ENCODE assay signal across 29 cellular contexts in genomic region chr16:86772231-86772510, GRCh38.
DNase-seq lines count a peak whose midpoint lies in the region; FAIRE-seq and TF ChIP-seq lines count a peak whose summit lies in the region.
"Had no signal": no experiment of that assay in that cellular context is flagged by ENCODE, and none has a peak within 500 bp of the region (broad histone marks: within the 10 kb centered on the region; RNA-seq: fewer than 3 reads in every experiment).

No MANE protein-coding gene starts in this region.

- no peak overlapping the region for H3K4me3 Mint-ChIP-seq in astrocyte (ENCODE audit: unreplicated experiment)
- H3K4me3 Mint-ChIP-seq: central memory CD8-positive, alpha-beta T cell; naive B cell had no signal

- FAIRE-seq in astrocyte (lab: Jason Lieb, UNC), result peak; percentile 71
- FAIRE-seq: D721Med, GM12892, islet of Langerhans had no signal

- no peak overlapping the region for H2AFZ ChIP-seq in GM23248
- H2AFZ ChIP-seq in astrocyte (ENCODE audit: low read depth, low read length), result no peak overlapping the region
- H2AFZ ChIP-seq: hepatocyte had no signal

- H3K36me3 Mint-ChIP-seq in astrocyte (ENCODE audit: low read depth, unreplicated experiment), result no peaks in the 10 kb centered on the region
- H3K36me3 Mint-ChIP-seq: naive B cell had no signal

- H3K9me3 Mint-ChIP-seq in astrocyte (ENCODE audit: unreplicated experiment), result peaks cover 2% of the 10 kb centered on the region
- H3K9me3 Mint-ChIP-seq: central memory CD8-positive, alpha-beta T cell; naive B cell had no signal

- DNase-seq in GM23248 (peak; percentile 73), astrocyte (ENCODE audit: low read depth) (peak; percentile 80), hepatic stellate cell (ENCODE audit: low spot score) (peak; percentile 84), AG08396 (ENCODE audit: low spot score) (no peak), NCI-H1417 treated with DMSO at 0.1 percent for 48 hours (lab: John Stamatoyannopoulos, UW) (no peak), NCI-H2081 (lab: John Stamatoyannopoulos, UW) (no peak)
- DNase-seq: activated CD4-positive, alpha-beta T cell treated with anti-CD3 and anti-CD28 coated beads for 4 hours; activated CD8-positive, alpha-beta memory T cell treated with anti-CD3 and anti-CD28 coated beads, Interleukin-2, amount 50 U/mL, for 4 hours; activated effector memory CD4-positive, alpha-beta T cell treated with anti-CD3 and anti-CD28 coated beads, Interleukin-2, amount 50 U/mL, for 16 hours; adrenal gland; effector CD8-positive, alpha-beta T cell; HCEC 1CT; MV-4-11; naive B cell; NCI-H187; NCI-H345; RPMI8226; stimulated activated CD4-positive, alpha-beta T cell treated with anti-CD3 and anti-CD28 coated beads, Interleukin-4, amount 100 ng/mL, for 24 hours; stomach; upper lobe of right lung had no signal

- H3K4me3 ChIP-seq in GM23248 (no peak overlapping the region), astrocyte (ENCODE audit: insufficient read depth, low read depth, low read length) (no peak overlapping the region), skeletal muscle satellite cell (ENCODE audit: low read length) (no peak overlapping the region)
- H3K4me3 ChIP-seq: adrenal gland; BLaER1 treated with 17β-estradiol and CSF1 and Interleukin-3, amounts not matched to agents 10 nM and 100 nM; hepatocyte; lung; skin epidermis; stomach; upper lobe of right lung had no signal

- no peaks in the 10 kb centered on the region for H3K27me3 Mint-ChIP-seq in astrocyte (ENCODE audit: low read depth, unreplicated experiment)

- H3K4me1 Mint-ChIP-seq in astrocyte (ENCODE audit: low read depth, unreplicated experiment), result peaks cover 18% of the 10 kb centered on the region
- H3K4me1 Mint-ChIP-seq: central memory CD8-positive, alpha-beta T cell; naive B cell had no signal

- WGBS in GM23248 (ENCODE audit: low coverage in 1 of 2, low lambda C conversion rate in 2 of 2, missing lambda C conversion rate in 2 of 2), 2 experiments, result 11 to 25% methylated on average over 3 of the region's 3 CpGs

- H3K4me1 ChIP-seq in GM23248 (ENCODE audit: insufficient read depth) (peaks cover 23% of the 10 kb centered on the region), astrocyte (ENCODE audit: insufficient read depth, low read length) (peaks cover 29% of the 10 kb centered on the region), skeletal muscle satellite cell (ENCODE audit: control insufficient read depth, insufficient read depth, low read length) (peaks cover 54% of the 10 kb centered on the region)
- H3K4me1 ChIP-seq: adrenal gland, stomach, upper lobe of right lung had no signal

- H3K27ac ChIP-seq in GM23248 (peak overlapping the region; percentile 77), astrocyte (ENCODE audit: low read depth, low read length) (peak overlapping the region; percentile 84)
- H3K27ac ChIP-seq: adrenal gland; BLaER1 treated with 17β-estradiol and CSF1 and Interleukin-3, amounts not matched to agents 10 nM and 100 nM; hepatocyte; skin epidermis; stomach; upper lobe of right lung had no signal

- H4K20me1 ChIP-seq in GM23248 (ENCODE audit: insufficient read depth), result no peaks in the 10 kb centered on the region
- H4K20me1 ChIP-seq in astrocyte (ENCODE audit: insufficient read depth, low read length), result no peaks in the 10 kb centered on the region
- H4K20me1 ChIP-seq: BLaER1 treated with 17β-estradiol and CSF1 and Interleukin-3, amounts not matched to agents 10 nM and 100 nM had no signal

- H3K79me2 ChIP-seq in GM23248 (ENCODE audit: insufficient read depth), result no peaks in the 10 kb centered on the region
- H3K79me2 ChIP-seq in astrocyte (ENCODE audit: insufficient read depth, low read length), result no peaks in the 10 kb centered on the region
- H3K79me2 ChIP-seq: hepatocyte had no signal

- peak overlapping the region; percentile 98 for H3K27ac Mint-ChIP-seq in astrocyte (ENCODE audit: unreplicated experiment)
- H3K27ac Mint-ChIP-seq: naive B cell had no signal

- peak overlapping the region; percentile 25; the same call in 1 of the 2 replicates for H3K9ac ChIP-seq in GM23248
- peak overlapping the region; percentile 68 for H3K9ac ChIP-seq in astrocyte (ENCODE audit: low read length)
- peak overlapping the region; percentile 74 for H3K9ac ChIP-seq in skeletal muscle satellite cell (ENCODE audit: low read depth, low read length)
- H3K9ac ChIP-seq: BLaER1 treated with 17β-estradiol and CSF1 and Interleukin-3, amounts not matched to agents 10 nM and 100 nM had no signal

- no peaks in the 10 kb centered on the region for H3K27me3 ChIP-seq in GM23248 (replicated peaks; ENCODE audit: insufficient read depth)
- H3K27me3 ChIP-seq in astrocyte (ENCODE audit: insufficient read depth, low read length), result no peaks in the 10 kb centered on the region
- no peaks in the 10 kb centered on the region for H3K27me3 ChIP-seq in skeletal muscle satellite cell (ENCODE audit: control insufficient read depth, insufficient read depth, low read length)
- H3K27me3 ChIP-seq: BLaER1 treated with 17β-estradiol and CSF1 and Interleukin-3, amounts not matched to agents 10 nM and 100 nM had no signal

- H3K4me2 ChIP-seq in GM23248 (ENCODE audit: unreplicated experiment), result peak overlapping the region; percentile 49
- peak overlapping the region; percentile 54 for H3K4me2 ChIP-seq in astrocyte (ENCODE audit: low read length)
- H3K4me2 ChIP-seq in skeletal muscle satellite cell (ENCODE audit: low read length), result peak overlapping the region; percentile 52
- H3K4me2 ChIP-seq: BLaER1 treated with 17β-estradiol and CSF1 and Interleukin-3, amounts not matched to agents 10 nM and 100 nM; hepatocyte had no signal

- no peaks in the 10 kb centered on the region for H3K9me2 ChIP-seq in GM23248 (ENCODE audit: insufficient read depth)

- H3F3A ChIP-seq in GM23248 (ENCODE audit: insufficient read depth), result peaks cover 18% of the 10 kb centered on the region

- no peaks in the 10 kb centered on the region for H3K36me3 ChIP-seq in GM23248 (ENCODE audit: low read depth)
- no peaks in the 10 kb centered on the region for H3K36me3 ChIP-seq in astrocyte (ENCODE audit: insufficient read depth, low read length)
- no peaks in the 10 kb centered on the region for H3K36me3 ChIP-seq in skeletal muscle satellite cell (ENCODE audit: insufficient read depth, low read length)
- H3K36me3 ChIP-seq: adrenal gland; BLaER1 treated with 17β-estradiol and CSF1 and Interleukin-3, amounts not matched to agents 10 nM and 100 nM; stomach; upper lobe of right lung had no signal

- TF ChIP-seq CTCF in astrocyte (IDR thresholded peaks at IDR 0.05; ENCODE audit: insufficient read depth, low read depth, low read length), result no peak

- H3K9me3 ChIP-seq in GM23248 (ENCODE audit: low read depth) (no peaks in the 10 kb centered on the region), astrocyte (ENCODE audit: insufficient read depth, low read depth, low read length) (no peaks in the 10 kb centered on the region), skeletal muscle satellite cell (replicated peaks; ENCODE audit: low read length) (no peaks in the 10 kb centered on the region)
- H3K9me3 ChIP-seq: adrenal gland; BLaER1 treated with 17β-estradiol and CSF1 and Interleukin-3, amounts not matched to agents 10 nM and 100 nM; stomach; upper lobe of right lung had no signal

- in situ Hi-C loops in GM23248 (cut with MboI), result no loop called here

Comparison
In these comparisons a context has a peak if more than half of its experiments do, and no peak if none do; other contexts are left out.
1. DNase-seq: peak in GM23248 (single experiment), astrocyte (single experiment) and hepatic stellate cell (single experiment); none in AG08396 (single experiment), NCI-H1417 treated with DMSO at 0.1 percent for 48 hours (single experiment) and NCI-H2081 (0 of 2).
2. Peak in every context shown above with its lines, with median percentiles within 50 percentile points of each other: H3K4me2 ChIP-seq and H3K9ac ChIP-seq.